In genomic region chr5:62633243-62633642, GRCh38 we compare ENCODE assay signal across 31 cellular contexts.
"Had no signal": no experiment of that assay in that cellular context is flagged by ENCODE, and none has a peak within 500 bp of the region (broad histone marks: within the 10 kb centered on the region; RNA-seq: fewer than 3 reads in every experiment).

No MANE protein-coding gene starts in this region.

- H3K27ac Mint-ChIP-seq: activated B cell treated with CpG ODN at 0.5 μM for 24 hours; activated CD8-positive, alpha-beta T cell treated with anti-CD3 and anti-CD28 coated beads for 36 hours; activated naive CD8-positive, alpha-beta T cell treated with anti-CD3 and anti-CD28 coated beads, Interleukin-2, amount 10 ng/mL, durations not matched to agents 7 days and 5 days; brain had no signal

- H3K9me3 Mint-ChIP-seq: activated B cell treated with CpG ODN at 0.5 μM for 24 hours; activated CD8-positive, alpha-beta T cell treated with anti-CD3 and anti-CD28 coated beads for 36 hours; activated naive CD8-positive, alpha-beta T cell treated with anti-CD3 and anti-CD28 coated beads, Interleukin-2, amount 10 ng/mL, durations not matched to agents 7 days and 5 days; activated T-cell treated with anti-CD3 and anti-CD28 coated beads, Interleukin-2, amount 50 U/mL, for 4 hours; activated T-helper 17 cell treated with anti-CD3 and anti-CD28 coated beads, Interleukin-2, amount 50 U/mL, for 72 hours; brain had no signal

- H3K4me1 Mint-ChIP-seq: activated B cell treated with CpG ODN at 0.5 μM for 24 hours; activated naive CD8-positive, alpha-beta T cell treated with anti-CD3 and anti-CD28 coated beads, Interleukin-2, amount 10 ng/mL, durations not matched to agents 7 days and 5 days; activated T-helper 17 cell treated with anti-CD3 and anti-CD28 coated beads, Interleukin-2, amount 50 U/mL, for 72 hours; brain had no signal

- H3K27me3 ChIP-seq: ascending aorta, breast epithelium, cardiac muscle cell, colonic mucosa, heart left ventricle had no signal

- ATAC-seq: activated CD4-positive, CD25-positive, alpha-beta regulatory T cell treated with anti-CD3 and anti-CD28 coated beads, Interleukin-2, amount 50 U/mL, for 24 hours; activated CD8-positive, alpha-beta T cell treated with anti-CD3 and anti-CD28 coated beads for 36 hours; activated T-cell treated with anti-CD3 and anti-CD28 coated beads, Interleukin-2, amount 50 U/mL, for 4 hours; activated T-helper 17 cell treated with anti-CD3 and anti-CD28 coated beads, Interleukin-2, amount 50 U/mL, for 72 hours; heart left ventricle had no signal

- DNase-seq: activated B cell treated with CpG ODN at 0.5 μM for 24 hours; activated CD4-positive, alpha-beta T cell treated with anti-CD3 and anti-CD28 coated beads for 48 hours; activated CD4-positive, alpha-beta T cell treated with anti-CD3 and anti-CD28 coated beads, Interleukin-2, amount 50 U/mL, for 1 hour; activated CD4-positive, alpha-beta T cell treated with anti-CD3 and anti-CD28 coated beads, Interleukin-2, amount 50 U/mL, for 48 hours; activated CD8-positive, alpha-beta memory T cell treated with anti-CD3 and anti-CD28 coated beads for 24 hours; activated CD8-positive, alpha-beta T cell treated with anti-CD3 and anti-CD28 coated beads for 36 hours; activated effector memory CD4-positive, alpha-beta T cell treated with Interleukin-2 at 50 U/mL for 16 hours; activated gamma-delta T cell treated with Interleukin-2 at 50 U/mL for 16 hours; activated naive CD4-positive, alpha-beta T cell treated with anti-CD3 and anti-CD28 coated beads, Interleukin-2, amount 50 U/mL, for 16 hours; activated naive CD4-positive, alpha-beta T cell treated with Interleukin-2 at 50 U/mL for 16 hours; activated naive CD8-positive, alpha-beta T cell treated with anti-CD3 and anti-CD28 coated beads, Interleukin-2, amount 10 ng/mL, durations not matched to agents 7 days and 5 days; activated T-cell treated with anti-CD3 and anti-CD28 coated beads, Interleukin-2, amount 50 U/mL, for 4 hours; central memory CD4-positive, alpha-beta T cell; cerebellar nuclear complex; colonic mucosa; effector CD8-positive, alpha-beta T cell; foreskin fibroblast; heart left ventricle; T-helper 1 cell; T-helper 2 cell had no signal

- FAIRE-seq: endometrium, endothelial cell of umbilical vein, frontal cortex had no signal

- H3K4me3 ChIP-seq: ascending aorta, breast epithelium, cardiac muscle cell, colonic mucosa, heart left ventricle had no signal

- H3K27me3 Mint-ChIP-seq: activated B cell treated with CpG ODN at 0.5 μM for 24 hours; activated CD8-positive, alpha-beta T cell treated with anti-CD3 and anti-CD28 coated beads for 36 hours; activated naive CD8-positive, alpha-beta T cell treated with anti-CD3 and anti-CD28 coated beads, Interleukin-2, amount 10 ng/mL, durations not matched to agents 7 days and 5 days; activated T-helper 17 cell treated with anti-CD3 and anti-CD28 coated beads, Interleukin-2, amount 50 U/mL, for 72 hours; brain had no signal

- H3K4me3 Mint-ChIP-seq: activated B cell treated with CpG ODN at 0.5 μM for 24 hours; activated CD8-positive, alpha-beta T cell treated with anti-CD3 and anti-CD28 coated beads for 36 hours; activated naive CD8-positive, alpha-beta T cell treated with anti-CD3 and anti-CD28 coated beads, Interleukin-2, amount 10 ng/mL, durations not matched to agents 7 days and 5 days; activated T-cell treated with anti-CD3 and anti-CD28 coated beads, Interleukin-2, amount 50 U/mL, for 4 hours; activated T-helper 17 cell treated with anti-CD3 and anti-CD28 coated beads, Interleukin-2, amount 50 U/mL, for 72 hours; brain had no signal

- H3K27ac ChIP-seq: ascending aorta, breast epithelium, cardiac muscle cell, colonic mucosa, epithelial cell of prostate, heart left ventricle, VCaP had no signal

- H3K36me3 ChIP-seq: ascending aorta, breast epithelium, colonic mucosa had no signal

- H3K4me1 ChIP-seq: ascending aorta, breast epithelium, colonic mucosa had no signal

- H3K9me3 ChIP-seq: ascending aorta, breast epithelium, colonic mucosa, heart left ventricle had no signal
